9 cellular contexts compared by ENCODE assay signal in the genomic region with DNA sequence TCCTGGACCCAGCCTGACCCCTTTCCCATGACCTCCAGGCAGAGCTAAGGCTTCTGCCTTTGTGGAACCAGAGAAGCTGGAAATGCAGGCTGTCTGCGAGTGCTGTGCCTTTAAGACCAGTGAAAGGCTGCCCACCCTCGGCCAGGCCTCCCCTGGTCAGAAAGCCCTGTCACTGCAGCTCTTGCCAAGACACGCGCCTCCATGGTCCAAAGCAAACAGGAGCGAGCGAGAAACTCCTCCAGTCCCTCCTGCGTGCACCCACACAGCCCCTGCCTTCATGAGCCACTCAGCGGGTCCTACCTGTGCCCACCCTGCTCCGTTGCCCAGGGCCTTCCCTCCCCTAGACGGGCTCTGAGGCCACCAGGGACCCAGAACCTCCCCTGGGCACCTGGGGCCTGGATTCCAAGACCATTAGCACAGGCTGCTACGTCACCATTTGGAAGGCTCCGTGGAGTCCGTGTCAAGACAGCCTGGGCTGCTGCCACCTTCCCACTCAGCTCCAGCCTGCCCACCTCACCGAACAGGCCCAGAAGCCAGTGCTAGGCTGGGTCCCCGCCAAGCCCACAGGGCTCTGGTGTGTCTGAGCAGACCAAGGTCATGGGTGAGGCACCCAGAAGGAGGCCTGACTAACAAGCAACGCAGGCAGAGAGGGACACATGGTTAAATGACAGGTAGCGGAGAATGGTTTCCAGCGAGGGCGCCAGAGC.
A peak's percentile ranks its signal among the peaks of the same experiment; 100 is the strongest.
DNase-seq lines count a peak whose midpoint lies in the region; ATAC-seq and TF ChIP-seq lines count a peak whose summit lies in the region.
"Had no signal": no experiment of that assay in that cellular context is flagged by ENCODE, and none has a peak within 500 bp of the region (broad histone marks: within the 10 kb centered on the region; RNA-seq: fewer than 3 reads in every experiment).

No MANE protein-coding gene starts in this region.

- H3F3A ChIP-seq in PC-3 (ENCODE audit: low read length, unreplicated experiment), result no peaks in the 10 kb centered on the region

- H3K36me3 ChIP-seq in HEK293 (ENCODE audit: control insufficient read depth in 2 of 2, insufficient read depth in 1 of 2, low read length in 2 of 2) (peaks cover 0 to 82% of the 10 kb centered on the region in 2 experiments; a peak in 1 of 3 replicates), lower lobe of right lung (peaks cover 10% of the 10 kb centered on the region), PC-3 (ENCODE audit: low read depth, low read length) (no peaks in the 10 kb centered on the region)

- TF ChIP-seq CTCF in HEK293 (tag by site-specific recombination; IDR thresholded peaks at IDR 0.05) (no peak), lower lobe of right lung (IDR thresholded peaks at IDR 0.05) (no peak), lower leg skin (IDR thresholded peaks at IDR 0.05) (no peak), PC-3 (conservative IDR thresholded peaks at IDR 0.05; ENCODE audit: low read depth, low read length) (no peak)

- WGBS in lower leg skin, 2 donors, result 35 to 59% methylated on average over 17 to 19 of the region's 19 CpGs

- H3K27me3 ChIP-seq in lower lobe of right lung (ENCODE audit: low read depth), result no peaks in the 10 kb centered on the region
- no peaks in the 10 kb centered on the region for H3K27me3 ChIP-seq in PC-3 (ENCODE audit: low read length)

- H3K9me2 ChIP-seq in PC-3 (replicated peaks; ENCODE audit: low read length), result no peaks in the 10 kb centered on the region

- H3K4me1 ChIP-seq in HEK293 (ENCODE audit: control insufficient read depth, insufficient read depth, low read length), result no peaks in the 10 kb centered on the region
- H3K4me1 ChIP-seq in lower lobe of right lung, result peaks cover 13% of the 10 kb centered on the region
- H3K4me1 ChIP-seq in PC-3 (ENCODE audit: insufficient read depth, low read length), result no peaks in the 10 kb centered on the region

- POLR2A ChIA-PET in HEK293 (lab: Yijun Ruan, JAX), result no interaction called here
- POLR2A ChIA-PET in PC-3 (lab: Charles Lee; ENCODE audit: unreplicated experiment), result no interaction called here

- no peak overlapping the region for H2AFZ ChIP-seq in PC-3 (ENCODE audit: low read length)

- no peaks in the 10 kb centered on the region for H3K79me2 ChIP-seq in PC-3 (ENCODE audit: low read length)

- H3K9ac ChIP-seq in PC-3 (ENCODE audit: low read length), result no peak overlapping the region

- peak; percentile 74 for ATAC-seq in esophagus mucosa
- ATAC-seq in lower lobe of right lung, result peak; percentile 37 to 47
- no peak for ATAC-seq in HG02642 (IDR thresholded peaks at IDR 0.05; ENCODE audit: poor library complexity, unreplicated experiment)
- ATAC-seq in PC-3, result no peak

- no peak for TF ChIP-seq POLR2A in lower leg skin (IDR thresholded peaks at IDR 0.05)

- H3K9me3 ChIP-seq in HEK293 (ENCODE audit: control insufficient read depth, insufficient read depth, low read depth, low read length) (no peaks in the 10 kb centered on the region), lower lobe of right lung (no peaks in the 10 kb centered on the region), PC-3 (ENCODE audit: low read length) (no peaks in the 10 kb centered on the region)

- CTCF ChIA-PET in HEK293 (lab: Yijun Ruan, JAX) (no interaction called here), PC-3 (lab: Charles Lee) (no interaction called here)

- intact Hi-C loops in lower lobe of right lung (cut with DNase I) (no loop called here), lower leg skin (cut with DNase I; ENCODE audit: low total_unique reads) (no loop called here), PC-3 (cut with micrococcal nuclease) (no loop called here)

- H4K20me1 ChIP-seq in PC-3 (ENCODE audit: low read length), result no peaks in the 10 kb centered on the region

- no TSS peak for BruUV-seq in PC-3 (replicated peaks; lab: Mats Ljungman, UMichigan)

- H3K4me3 ChIP-seq in HEK293 (ENCODE audit: low read depth, low read length) (no peak overlapping the region), lower lobe of right lung (no peak overlapping the region), lower leg skin (ENCODE audit: low read depth, poor library complexity, severe bottlenecking) (no peak overlapping the region), PC-3 (ENCODE audit: low read length) (no peak overlapping the region)

- no peak overlapping the region for H3K4me2 ChIP-seq in PC-3 (ENCODE audit: low read length)

- DNase-seq in lower lobe of right lung (no peak), substantia nigra (lab: John Stamatoyannopoulos, UW) (peak in 33 of 49 donors; percentile 30 to 94 (median 58)), lower leg skin (ENCODE audit: low spot score in 2 of 2) (no peak), PC-3 (no peak)
- no peak for DNase-seq in stimulated activated CD4-positive, alpha-beta T cell treated with anti-CD3 and anti-CD28 coated beads, Interleukin-2, amount 100 ng/mL, for 24 hours
- DNase-seq: NCI-H2029 treated with DMSO at 0.1 percent for 48 hours had no signal

- no peak overlapping the region for H3K27ac ChIP-seq in HEK293 (ENCODE audit: extremely low read depth, low read depth, low read length)
- peak overlapping the region; percentile 41 for H3K27ac ChIP-seq in lower lobe of right lung
- peak overlapping the region; percentile 62 for H3K27ac ChIP-seq in substantia nigra (ENCODE audit: low read depth, low read length, poor library complexity, severe bottlenecking)
- no peak overlapping the region for H3K27ac ChIP-seq in PC-3 (ENCODE audit: low read length)

TF ChIP-seq in HEK293, 187 proteins besides CTCF, POLR2A, EP300 and RAD21:
- TF ChIP-seq ZNF223 (tag by site-specific recombination; IDR thresholded peaks at IDR 0.05) (no peak), EGR2 (tag by site-specific recombination; IDR thresholded peaks at IDR 0.05; ENCODE audit: low read depth) (peak; percentile 86), ZFHX2 (tag by site-specific recombination; conservative IDR thresholded peaks at IDR 0.05) (peak; percentile 82)
- TF ChIP-seq, protein P1, sequence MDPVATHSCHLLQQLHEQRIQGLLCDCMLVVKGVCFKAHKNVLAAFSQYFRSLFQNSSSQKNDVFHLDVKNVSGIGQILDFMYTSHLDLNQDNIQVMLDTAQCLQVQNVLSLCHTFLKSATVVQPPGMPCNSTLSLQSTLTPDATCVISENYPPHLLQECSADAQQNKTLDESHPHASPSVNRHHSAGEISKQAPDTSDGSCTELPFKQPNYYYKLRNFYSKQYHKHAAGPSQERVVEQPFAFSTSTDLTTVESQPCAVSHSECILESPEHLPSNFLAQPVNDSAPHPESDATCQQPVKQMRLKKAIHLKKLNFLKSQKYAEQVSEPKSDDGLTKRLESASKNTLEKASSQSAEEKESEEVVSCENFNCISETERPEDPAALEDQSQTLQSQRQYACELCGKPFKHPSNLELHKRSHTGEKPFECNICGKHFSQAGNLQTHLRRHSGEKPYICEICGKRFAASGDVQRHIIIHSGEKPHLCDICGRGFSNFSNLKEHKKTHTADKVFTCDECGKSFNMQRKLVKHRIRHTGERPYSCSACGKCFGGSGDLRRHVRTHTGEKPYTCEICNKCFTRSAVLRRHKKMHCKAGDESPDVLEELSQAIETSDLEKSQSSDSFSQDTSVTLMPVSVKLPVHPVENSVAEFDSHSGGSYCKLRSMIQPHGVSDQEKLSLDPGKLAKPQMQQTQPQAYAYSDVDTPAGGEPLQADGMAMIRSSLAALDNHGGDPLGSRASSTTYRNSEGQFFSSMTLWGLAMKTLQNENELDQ (tag by site-specific recombination; IDR thresholded peaks at IDR 0.05; ENCODE audit: low read depth), result no peak

Comparison
In these comparisons a context has a peak if more than half of its experiments do, and no peak if none do; other contexts are left out.
1. H3K27ac ChIP-seq: peak in lower lobe of right lung (single experiment) and substantia nigra (single experiment); none in HEK293 (single experiment) and PC-3 (single experiment).
2. ATAC-seq: peak in esophagus mucosa (single experiment) and lower lobe of right lung (2 of 2); none in HG02642 (single experiment) and PC-3 (single experiment).
3. DNase-seq: peak in substantia nigra (33 of 49); none in lower lobe of right lung (single experiment), stimulated activated CD4-positive, alpha-beta T cell treated with anti-CD3 and anti-CD28 coated beads, Interleukin-2, amount 100 ng/mL, for 24 hours (0 of 2), lower leg skin (0 of 2) and PC-3 (single experiment).